Comparison of ENCODE assay signal across 30 cellular contexts in genomic region chr16:3465911-3466584, GRCh38. TPM values are rescaled to one million over a fixed set of nuclear protein-coding genes. Genes with fewer than 3 reads are reported as not detected.
DNase-seq lines count a peak whose midpoint lies in the region; ATAC-seq lines count a peak whose summit lies in the region.
"Had no signal": no experiment of that assay in that cellular context is flagged by ENCODE, and none has a peak within 500 bp of the region (broad histone marks: within the 10 kb centered on the region; RNA-seq: fewer than 3 reads in every experiment).

No MANE protein-coding gene starts in this region.

- H3K4me1 Mint-ChIP-seq in stimulated activated naive CD8-positive, alpha-beta T cell treated with anti-CD3 and anti-CD28 coated beads, Interleukin-15, Interleukin-2, amounts not matched to agents 100 ng/mL and 50 ng/mL, for 24 hours (ENCODE audit: low read depth), result peaks cover 66% of the 10 kb centered on the region
- peaks cover 32 to 86% (median 72%) of the 10 kb centered on the region in 7 donors for H3K4me1 Mint-ChIP-seq in naive thymus-derived CD4-positive, alpha-beta T cell

- H3K4me1 ChIP-seq in naive thymus-derived CD4-positive, alpha-beta T cell (ENCODE audit: control insufficient read depth in 2 of 2, insufficient read depth in 2 of 2, low read length in 2 of 2), result peaks cover 17 to 21% of the 10 kb centered on the region in 2 donors

- H3K27ac Mint-ChIP-seq in stimulated activated naive CD8-positive, alpha-beta T cell treated with anti-CD3 and anti-CD28 coated beads, Interleukin-15, Interleukin-2, amounts not matched to agents 100 ng/mL and 50 ng/mL, for 24 hours, result peak overlapping the region; percentile 31
- peak overlapping the region in 6 of 9 donors; percentile 25 to 80 (median 54) for H3K27ac Mint-ChIP-seq in naive thymus-derived CD4-positive, alpha-beta T cell
- H3K27ac Mint-ChIP-seq: memory B cell, neural progenitor cell, type B pancreatic cell had no signal

- H3K27ac ChIP-seq in caudate nucleus (ENCODE audit: low read depth, low read length), result peak overlapping the region; percentile 63
- no peak overlapping the region for H3K27ac ChIP-seq in naive thymus-derived CD4-positive, alpha-beta T cell (ENCODE audit: low read depth, low read length)
- H3K27ac ChIP-seq: gastroesophageal sphincter, neural progenitor cell had no signal

- no peak overlapping the region for H3K4me3 ChIP-seq in naive thymus-derived CD4-positive, alpha-beta T cell (ENCODE audit: low read length)
- H3K4me3 ChIP-seq: gastroesophageal sphincter, GM12878, neural progenitor cell had no signal

- peaks cover 0 to 21% (median 0%) of the 10 kb centered on the region in 3 experiments for H3K36me3 ChIP-seq in naive thymus-derived CD4-positive, alpha-beta T cell (ENCODE audit: control insufficient read depth in 2 of 3, insufficient read depth in 3 of 3, low read length in 3 of 3)
- H3K36me3 ChIP-seq: neural progenitor cell had no signal

- no peaks in the 10 kb centered on the region for H3K9me3 Mint-ChIP-seq in stimulated activated naive CD8-positive, alpha-beta T cell treated with anti-CD3 and anti-CD28 coated beads, Interleukin-15, Interleukin-2, amounts not matched to agents 100 ng/mL and 50 ng/mL, for 24 hours
- peaks cover 0 to 1% (median 0%) of the 10 kb centered on the region in 11 donors for H3K9me3 Mint-ChIP-seq in naive thymus-derived CD4-positive, alpha-beta T cell
- H3K9me3 Mint-ChIP-seq: activated T-cell treated with anti-CD3 and anti-CD28 coated beads, Interleukin-2, amount 50 U/mL, for 4 hours; brain; IgD-negative memory B cell; memory B cell; type B pancreatic cell had no signal

- DNase-seq in stimulated activated naive CD8-positive, alpha-beta T cell treated with anti-CD3 and anti-CD28 coated beads, Interleukin-15, Interleukin-2, amounts not matched to agents 100 U/mL and 50 U/mL, for 24 hours, result no peak
- peak in 23 of 61 donors; percentile 14 to 73 (median 46) for DNase-seq in caudate nucleus (lab: John Stamatoyannopoulos, UW)
- no peak for DNase-seq in naive thymus-derived CD4-positive, alpha-beta T cell
- DNase-seq: activated CD8-positive, alpha-beta memory T cell treated with anti-CD3 and anti-CD28 coated beads for 24 hours; activated gamma-delta T cell treated with Interleukin-2 at 50 U/mL for 16 hours; activated T-cell treated with anti-CD3 and anti-CD28 coated beads, Interleukin-2, amount 50 U/mL, for 4 hours; amniotic stem cell; DMS153; NCI-H1048; NCI-H446; NCI-H774; SIG-M5; stimulated activated CD4-positive, alpha-beta T cell treated with anti-CD3 and anti-CD28 coated beads, Interleukin-4, amount 100 ng/mL, for 1 hour; substantia nigra had no signal

- intact Hi-C loops in naive thymus-derived CD4-positive, alpha-beta T cell (cut with micrococcal nuclease), result no loop called here

- no peaks in the 10 kb centered on the region for H3K27me3 ChIP-seq in naive thymus-derived CD4-positive, alpha-beta T cell (ENCODE audit: control insufficient read depth in 2 of 2, insufficient read depth in 2 of 2, low read length in 2 of 2)
- H3K27me3 ChIP-seq: gastroesophageal sphincter, neural progenitor cell had no signal

- H3K27me3 Mint-ChIP-seq in stimulated activated naive CD8-positive, alpha-beta T cell treated with anti-CD3 and anti-CD28 coated beads, Interleukin-15, Interleukin-2, amounts not matched to agents 100 ng/mL and 50 ng/mL, for 24 hours, result no peaks in the 10 kb centered on the region
- no peaks in the 10 kb centered on the region for H3K27me3 Mint-ChIP-seq in naive thymus-derived CD4-positive, alpha-beta T cell
- H3K27me3 Mint-ChIP-seq: brain, IgD-negative memory B cell, memory B cell, type B pancreatic cell had no signal

- no peak for ATAC-seq in stimulated activated naive CD8-positive, alpha-beta T cell treated with anti-CD3 and anti-CD28 coated beads, Interleukin-15, Interleukin-2, amounts not matched to agents 100 U/mL and 50 U/mL, for 24 hours
- no peak for ATAC-seq in naive thymus-derived CD4-positive, alpha-beta T cell
- ATAC-seq in HG02798 (IDR thresholded peaks at IDR 0.05; ENCODE audit: poor library complexity, unreplicated experiment) (no peak), GM18867 (IDR thresholded peaks at IDR 0.05; ENCODE audit: unreplicated experiment) (no peak), GM21825 (IDR thresholded peaks at IDR 0.05; ENCODE audit: unreplicated experiment) (no peak)
- ATAC-seq: activated T-cell treated with anti-CD3 and anti-CD28 coated beads, Interleukin-2, amount 50 U/mL, for 4 hours; gastroesophageal sphincter; GM12878; HCT116; Panc1; sciatic nerve had no signal

- CTCF ChIA-PET in naive thymus-derived CD4-positive, alpha-beta T cell (lab: Charles Lee), result no interaction called here

- POLR2A ChIA-PET in naive thymus-derived CD4-positive, alpha-beta T cell (lab: Charles Lee), result interaction anchor here (1.1 to 1.9 kb wide), 2 partner anchors 9 to 231 kb away, joined by 3 to 6 read pairs; partner anchors contain the start of gene ZNF200

- H3K36me3 Mint-ChIP-seq in stimulated activated naive CD8-positive, alpha-beta T cell treated with anti-CD3 and anti-CD28 coated beads, Interleukin-15, Interleukin-2, amounts not matched to agents 100 ng/mL and 50 ng/mL, for 24 hours (ENCODE audit: low read depth), result peaks cover 22% of the 10 kb centered on the region
- peaks cover 0 to 13% (median 0%) of the 10 kb centered on the region in 5 donors for H3K36me3 Mint-ChIP-seq in naive thymus-derived CD4-positive, alpha-beta T cell

- H3K9me3 ChIP-seq in naive thymus-derived CD4-positive, alpha-beta T cell (ENCODE audit: control insufficient read depth in 2 of 3, low read length in 3 of 3), result no peaks in the 10 kb centered on the region
- H3K9me3 ChIP-seq: gastroesophageal sphincter had no signal

- H3K4me3 Mint-ChIP-seq in stimulated activated naive CD8-positive, alpha-beta T cell treated with anti-CD3 and anti-CD28 coated beads, Interleukin-15, Interleukin-2, amounts not matched to agents 100 ng/mL and 50 ng/mL, for 24 hours, result no peak overlapping the region
- H3K4me3 Mint-ChIP-seq in naive thymus-derived CD4-positive, alpha-beta T cell, result peak overlapping the region in 1 of 10 donors; percentile 62
- H3K4me3 Mint-ChIP-seq: activated T-cell treated with anti-CD3 and anti-CD28 coated beads, Interleukin-2, amount 50 U/mL, for 4 hours; IgD-negative memory B cell; memory B cell; type B pancreatic cell had no signal

RNA-seq across cellular contexts. Expression of gene NAA60, which starts 22.6 kb away (rescaled TPM):
- total RNA-seq in naive thymus-derived CD4-positive, alpha-beta T cell, result 10 to 100 TPM; 38.7 to 63.7 (median 55.3) TPM
- 10 to 100 TPM; 41.2 to 58.9 TPM for polyA plus RNA-seq in naive thymus-derived CD4-positive, alpha-beta T cell

RNA-seq across cellular contexts. Expression of gene ZNF597, which starts 22.7 kb away (rescaled TPM):
- 1 to 10 TPM; 2.2 to 5.9 (median 3.8) TPM for total RNA-seq in naive thymus-derived CD4-positive, alpha-beta T cell
- polyA plus RNA-seq in naive thymus-derived CD4-positive, alpha-beta T cell, result 1 to 10 TPM; 1.7 to 2.1 TPM

RNA-seq across cellular contexts. Expression of gene C16orf90, which starts 29.2 kb away (rescaled TPM):
- total RNA-seq in naive thymus-derived CD4-positive, alpha-beta T cell, result not detected
- not detected for polyA plus RNA-seq in naive thymus-derived CD4-positive, alpha-beta T cell
- total RNA-seq: activated T-cell treated with anti-CD3 and anti-CD28 coated beads, Interleukin-2, amount 50 U/mL, for 4 hours; gastroesophageal sphincter; GM12878; sciatic nerve had no signal
- polyA plus RNA-seq: AG04450, BJ, GM12878, IgD-negative memory B cell had no signal

RNA-seq across cellular contexts. Expression of gene CLUAP1, which starts 34.8 kb away (rescaled TPM):
- 10 to 100 TPM; 16.9 to 33.2 (median 28.0) TPM for total RNA-seq in naive thymus-derived CD4-positive, alpha-beta T cell
- polyA plus RNA-seq in naive thymus-derived CD4-positive, alpha-beta T cell, result 10 to 100 TPM; 31.5 to 44.2 TPM
